In genomic region chr9:137212520-137212919, GRCh38 we compare ENCODE assay signal across 23 cellular contexts. TPM values are rescaled to one million over a fixed set of nuclear protein-coding genes. Genes with fewer than 3 reads are reported as not detected.
DNase-seq lines count a peak whose midpoint lies in the region; ATAC-seq and TF ChIP-seq lines count a peak whose summit lies in the region.
"Had no signal": no experiment of that assay in that cellular context is flagged by ENCODE, and none has a peak within 500 bp of the region (broad histone marks: within the 10 kb centered on the region; RNA-seq: fewer than 3 reads in every experiment).

No MANE protein-coding gene starts in this region.

- TF ChIP-seq CTCF in breast epithelium (IDR thresholded peaks at IDR 0.05), result no peak
- TF ChIP-seq CTCF in mammary epithelial cell (conservative IDR thresholded peaks at IDR 0.05 in 1 of 2, IDR thresholded peaks at IDR 0.05 in 1 of 2; ENCODE audit: extremely low read depth in 1 of 2, insufficient read depth in 1 of 2, low read depth in 1 of 2, low read length in 2 of 2), result no peak
- TF ChIP-seq CTCF in HFFc6 (IDR thresholded peaks at IDR 0.05), result peak; percentile 17; the same call in 1 of the 2 replicates
- TF ChIP-seq CTCF in brain microvascular endothelial cell (IDR thresholded peaks at IDR 0.05; ENCODE audit: low read depth, low read length, missing control alignments), result peak; percentile 15

- H2BK15ac ChIP-seq in neuronal stem cell (ENCODE audit: low read length), result no peak overlapping the region

- DNase-seq in breast epithelium (ENCODE audit: low spot score in 2 of 2), result no peak
- DNase-seq in mammary epithelial cell, result no peak
- no peak for DNase-seq in HFFc6
- DNase-seq in brain microvascular endothelial cell, result no peak
- no peak for DNase-seq in neuronal stem cell (ENCODE audit: low spot score)
- DNase-seq in activated CD4-positive, CD25-positive, alpha-beta regulatory T cell treated with anti-CD3 and anti-CD28 coated beads, Interleukin-2, amount 50 U/mL, for 72 hours, result no peak
- DNase-seq: DMS79; KG1; NCI-H1092 treated with DMSO at 0.1 percent for 48 hours; NCI-H1436 treated with DMSO at 0.1 percent for 48 hours; NCI-H2029; NCI-H2171; NCI-H345; NCI-H524; NCI-H774; NK-92 treated with Interleukin-12 subunit alpha and Interleukin-12 subunit beta, amount 100 ng/mL, for 24 hours; OCI-M1 had no signal

- no peaks in the 10 kb centered on the region for H3K9me3 ChIP-seq in breast epithelium
- no peaks in the 10 kb centered on the region for H3K9me3 ChIP-seq in mammary epithelial cell (replicated peaks; ENCODE audit: insufficient read depth, low read length)
- peaks cover 0 to 1% of the 10 kb centered on the region in 2 donors for H3K9me3 ChIP-seq in neuronal stem cell (replicated peaks in 1 of 2; ENCODE audit: control insufficient read depth in 2 of 2, insufficient read depth in 1 of 2, low read depth in 1 of 2, low read length in 2 of 2)
- H3K9me3 ChIP-seq: SJSA1 had no signal

- H3K36me3 ChIP-seq in breast epithelium (no peaks in the 10 kb centered on the region), mammary epithelial cell (ENCODE audit: insufficient read depth, low read length) (no peaks in the 10 kb centered on the region), brain microvascular endothelial cell (replicated peaks) (peaks cover 2% of the 10 kb centered on the region), neuronal stem cell (replicated peaks in 1 of 2; ENCODE audit: control insufficient read depth in 2 of 2, insufficient read depth in 2 of 2, low read length in 2 of 2) (peaks cover 22 to 69% of the 10 kb centered on the region in 2 donors)

- H3K9me3 Mint-ChIP-seq in HFFc6, result no peaks in the 10 kb centered on the region

- no peak overlapping the region for H2BK120ac ChIP-seq in neuronal stem cell (ENCODE audit: low read depth, low read length)

- no peak for TF ChIP-seq POLR2A in breast epithelium (IDR thresholded peaks at IDR 0.05)

- H2AFZ ChIP-seq in mammary epithelial cell (ENCODE audit: low read depth, low read length) (no peak overlapping the region), neuronal stem cell (ENCODE audit: low read length) (no peak overlapping the region)

- H3K4me1 Mint-ChIP-seq in HFFc6 (ENCODE audit: low read depth), result peaks cover 2% of the 10 kb centered on the region

- no peak overlapping the region for H4K91ac ChIP-seq in neuronal stem cell (ENCODE audit: low read depth, low read length, poor library complexity)

- H3K36me3 Mint-ChIP-seq in HFFc6 (ENCODE audit: low read depth), result peaks cover 8% of the 10 kb centered on the region

- in situ Hi-C loops in mammary epithelial cell (cut with MboI; ENCODE audit: low sequenced_read_pairs in 2 of 2), result no loop called here
- in situ Hi-C loops in brain microvascular endothelial cell (cut with HindIII; ENCODE audit: low pct_ligation_motif_present, low sequenced_read_pairs), result no loop called here

- no peak overlapping the region for H2AK5ac ChIP-seq in neuronal stem cell (ENCODE audit: low read depth, low read length)

- H3K18ac ChIP-seq in neuronal stem cell (ENCODE audit: low read length), result no peak overlapping the region

- no peak overlapping the region for H4K8ac ChIP-seq in neuronal stem cell (ENCODE audit: low read depth, low read length)

- dilution Hi-C loops in mammary epithelial cell (cut with HindIII; ENCODE audit: low sequenced_read_pairs), result no loop called here

- no peak overlapping the region for H3K14ac ChIP-seq in neuronal stem cell (ENCODE audit: low read length)

- WGBS in mammary epithelial cell (ENCODE audit: low coverage, missing lambda C conversion rate), result 68% methylated on average over 9 of the region's 21 CpGs
- WGBS in neuronal stem cell (ENCODE audit: extremely low coverage in 2 of 2, insufficient read length in 2 of 2, insufficient replicate concordance in 1 of 2), 2 donors, result no CpG with 5 or more reads among the region's 21 CpGs

- peaks cover 2% of the 10 kb centered on the region for H3K79me2 ChIP-seq in mammary epithelial cell (ENCODE audit: insufficient read depth, low read length)

- no peak overlapping the region for H2BK5ac ChIP-seq in neuronal stem cell (ENCODE audit: low read length)

- H3K27me3 ChIP-seq in breast epithelium (no peaks in the 10 kb centered on the region), mammary epithelial cell (ENCODE audit: insufficient read depth, low read length) (no peaks in the 10 kb centered on the region), brain microvascular endothelial cell (replicated peaks) (no peaks in the 10 kb centered on the region), neuronal stem cell (ENCODE audit: control insufficient read depth in 3 of 3, insufficient read depth in 3 of 3, low read depth in 1 of 3, low read length in 3 of 3) (no peaks in the 10 kb centered on the region)
- H3K27me3 ChIP-seq: SJSA1 had no signal

- H3K27ac ChIP-seq in breast epithelium, result no peak overlapping the region
- H3K27ac ChIP-seq in mammary epithelial cell (ENCODE audit: insufficient read depth, low read depth, low read length), result no peak overlapping the region
- H3K27ac ChIP-seq in brain microvascular endothelial cell, result no peak overlapping the region
- no peak overlapping the region for H3K27ac ChIP-seq in neuronal stem cell (replicated peaks; ENCODE audit: low read length)
- H3K27ac ChIP-seq: SJSA1 had no signal

- no TSS peak for BruUV-seq in mammary epithelial cell (replicated peaks; lab: Mats Ljungman, UMichigan)

- peaks cover 11% of the 10 kb centered on the region for H3K79me1 ChIP-seq in neuronal stem cell (ENCODE audit: low read depth, low read length)

- H3K4me1 ChIP-seq in breast epithelium (peaks cover 0 to 8% of the 10 kb centered on the region in 2 donors), mammary epithelial cell (ENCODE audit: insufficient read depth, low read length) (peaks cover 12% of the 10 kb centered on the region), neuronal stem cell (ENCODE audit: control insufficient read depth in 2 of 2, insufficient read depth in 1 of 2, low read depth in 1 of 2, low read length in 2 of 2) (no peaks in the 10 kb centered on the region)
- H3K4me1 ChIP-seq: SJSA1 had no signal

- H3K9ac ChIP-seq in mammary epithelial cell (ENCODE audit: insufficient read depth, low read length) (no peak overlapping the region), neuronal stem cell (ENCODE audit: low read depth, low read length, poor library complexity) (peak overlapping the region; percentile 78)

- H3K4me3 ChIP-seq in breast epithelium, result peak overlapping the region in 2 of 3 donors; percentile 19 to 48
- no peak overlapping the region for H3K4me3 ChIP-seq in mammary epithelial cell (replicated peaks in 1 of 3; ENCODE audit: insufficient read depth in 1 of 3, low read depth in 2 of 3, low read length in 3 of 3)
- H3K4me3 ChIP-seq in brain microvascular endothelial cell (ENCODE audit: low read depth, low read length), result no peak overlapping the region
- H3K4me3 ChIP-seq in neuronal stem cell (ENCODE audit: low read length in 2 of 2), result no peak overlapping the region
- H3K4me3 ChIP-seq: SJSA1 had no signal

- peaks cover 2% of the 10 kb centered on the region for H3K27me3 Mint-ChIP-seq in HFFc6 (ENCODE audit: insufficient read depth)
- H3K27me3 Mint-ChIP-seq: B cell had no signal

- H3K4ac ChIP-seq in neuronal stem cell (ENCODE audit: low read length), result no peak overlapping the region

- H3K4me2 ChIP-seq in mammary epithelial cell (ENCODE audit: insufficient read depth, low read depth, low read length) (no peak overlapping the region), neuronal stem cell (ENCODE audit: insufficient read depth, low read length, poor library complexity, severe bottlenecking) (no peak overlapping the region)

- ATAC-seq in GM19463 (IDR thresholded peaks at IDR 0.05; ENCODE audit: unreplicated experiment) (no peak), GM18858 (IDR thresholded peaks at IDR 0.05; ENCODE audit: unreplicated experiment) (no peak)
- ATAC-seq: Right ventricle myocardium inferior had no signal

- no peaks in the 10 kb centered on the region for H4K20me1 ChIP-seq in mammary epithelial cell (ENCODE audit: insufficient read depth, low read length)

- no peak overlapping the region for H3K4me3 Mint-ChIP-seq in HFFc6
- H3K4me3 Mint-ChIP-seq: B cell had no signal

- H3K23ac ChIP-seq in neuronal stem cell (ENCODE audit: low read depth, low read length, poor library complexity), result no peak overlapping the region

- H3K27ac Mint-ChIP-seq in HFFc6, result no peak overlapping the region
- H3K27ac Mint-ChIP-seq: B cell had no signal

- no peak overlapping the region for H2BK12ac ChIP-seq in neuronal stem cell (ENCODE audit: low read length)

- CTCF ChIA-PET in mammary epithelial cell (lab: Charles Lee; ENCODE audit: low non-redundant PET), result no interaction called here

- intact Hi-C loops in breast epithelium (cut with DNase I; ENCODE audit: low total_unique reads) (no loop called here), mammary epithelial cell (cut with micrococcal nuclease) (no loop called here)

RNA-seq across cellular contexts. Expression of gene NDOR1, which starts 7.0 kb away (rescaled TPM):
- total RNA-seq in breast epithelium (1 to 10 TPM; 4.6 to 9.5 (median 7.2) TPM), mammary epithelial cell (10 to 100 TPM in 1 of 2 donors, 1 to 10 TPM in 1; 6.8 to 22.8 TPM)
- 8.3 TPM for polyA plus RNA-seq in mammary epithelial cell
- 3.8 TPM for polyA minus RNA-seq in mammary epithelial cell
- 10 to 100 TPM; 13.1 to 17.3 (median 16.6) TPM for total RNA-seq in HFFc6 (2021; fragmentation: NEBNext Ultra II Directional; extraction: Animal tissue kit (Norgen Biotek cat#: 25700))
- 16.1 TPM for polyA plus RNA-seq in neuronal stem cell (2013, experiment 1 of 2)
- 15.4 TPM for polyA plus RNA-seq in neuronal stem cell (2013, experiment 2 of 2)

RNA-seq across cellular contexts. Expression of gene TMEM203, which starts 7.1 kb away (rescaled TPM):
- 10 to 100 TPM; 26.5 to 36.6 (median 26.6) TPM for total RNA-seq in breast epithelium
- 10 to 100 TPM; 29.7 to 35.3 TPM for total RNA-seq in mammary epithelial cell
- polyA plus RNA-seq in mammary epithelial cell, result 39.6 TPM
- polyA minus RNA-seq in mammary epithelial cell, result 65.7 TPM
- total RNA-seq in HFFc6 (2021; fragmentation: NEBNext Ultra II Directional; extraction: Animal tissue kit (Norgen Biotek cat#: 25700)), result 10 to 100 TPM; 38.7 to 47.4 (median 40.1) TPM
- polyA plus RNA-seq in neuronal stem cell (2013, experiment 1 of 2), result 27.8 TPM
- polyA plus RNA-seq in neuronal stem cell (2013, experiment 2 of 2), result 27.6 TPM

RNA-seq across cellular contexts. Expression of gene RNF208, which starts 9.5 kb away (rescaled TPM):
- 1 to 10 TPM; 1.5 to 2.9 (median 1.8) TPM for total RNA-seq in breast epithelium
- 1 to 10 TPM in 1 of 2 donors, not detected in 1; 1.0 TPM for total RNA-seq in mammary epithelial cell
- polyA plus RNA-seq in mammary epithelial cell, result 0.10 TPM
- not detected for polyA minus RNA-seq in mammary epithelial cell
- total RNA-seq in HFFc6 (2021; fragmentation: NEBNext Ultra II Directional; extraction: Animal tissue kit (Norgen Biotek cat#: 25700)), result 1 to 10 TPM; 2.5 to 3.8 (median 3.4) TPM
- 6.4 TPM for polyA plus RNA-seq in neuronal stem cell (2013, experiment 1 of 2)
- 6.5 TPM for polyA plus RNA-seq in neuronal stem cell (2013, experiment 2 of 2)
- total RNA-seq: G401, SJSA1 had no signal

RNA-seq across cellular contexts. Expression of gene TPRN, which starts 12.0 kb away (rescaled TPM):
- 1 to 10 TPM; 4.0 to 9.2 (median 8.5) TPM for total RNA-seq in breast epithelium
- total RNA-seq in mammary epithelial cell, result 10 to 100 TPM in 1 of 2 donors, 1 to 10 TPM in 1; 4.0 to 10.5 TPM
- polyA plus RNA-seq in mammary epithelial cell, result 3.3 TPM
- 1.7 TPM for polyA minus RNA-seq in mammary epithelial cell
- total RNA-seq in HFFc6 (2021; fragmentation: NEBNext Ultra II Directional; extraction: Animal tissue kit (Norgen Biotek cat#: 25700)), result 10 to 100 TPM in 4 of 6 experiments, 1 to 10 TPM in 2; 9.9 to 18.1 (median 13.3) TPM
- polyA plus RNA-seq in neuronal stem cell (2013, experiment 1 of 2), result 6.1 TPM
- polyA plus RNA-seq in neuronal stem cell (2013, experiment 2 of 2), result 6.4 TPM

RNA-seq across cellular contexts. Expression of gene CYSRT1, which starts 12.5 kb away (rescaled TPM):
- total RNA-seq in breast epithelium (under 1 TPM; 0.29 to 0.66 (median 0.32) TPM), mammary epithelial cell (1 to 10 TPM; 1.3 to 2.2 TPM)
- 2.7 TPM for polyA plus RNA-seq in mammary epithelial cell
- polyA minus RNA-seq in mammary epithelial cell, result not detected
- under 1 TPM; 0.41 to 0.97 (median 0.68) TPM for total RNA-seq in HFFc6 (2021; fragmentation: NEBNext Ultra II Directional; extraction: Animal tissue kit (Norgen Biotek cat#: 25700))
- 0.66 TPM for polyA plus RNA-seq in neuronal stem cell (2013, experiment 1 of 2)
- 0.61 TPM for polyA plus RNA-seq in neuronal stem cell (2013, experiment 2 of 2)
- total RNA-seq: Right ventricle myocardium inferior had no signal

Comparison
In these comparisons a context has a peak if more than half of its experiments do, and no peak if none do; other contexts are left out.
1. H3K4me3 ChIP-seq: peak in breast epithelium (2 of 3); none in mammary epithelial cell (0 of 3), brain microvascular endothelial cell (single experiment) and neuronal stem cell (0 of 2).
2. CTCF ChIP-seq: peak in HFFc6 (single experiment) and brain microvascular endothelial cell (single experiment); none in breast epithelium (0 of 3) and mammary epithelial cell (0 of 2).